Comparison of ENCODE assay signal across 1 cellular context in the genomic region with DNA sequence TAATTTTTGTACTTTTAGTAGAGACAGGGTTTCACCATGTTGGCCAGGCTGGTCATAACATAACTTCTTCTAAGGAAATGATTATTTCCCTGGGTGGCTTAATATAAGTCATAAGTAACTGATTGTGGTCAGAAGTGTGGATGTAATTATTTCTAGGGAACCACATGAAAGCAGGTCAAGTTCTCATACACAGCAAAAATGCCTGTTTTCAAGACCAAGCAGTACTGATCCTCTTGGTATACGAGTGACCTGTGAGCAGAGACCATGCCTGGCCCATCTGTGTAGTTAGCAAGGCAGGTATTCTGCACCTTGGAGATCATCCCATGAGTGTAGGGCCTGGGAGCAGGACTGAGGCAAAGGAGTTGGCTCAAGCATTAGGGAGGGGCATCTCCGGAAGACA.
TF ChIP-seq lines count a peak whose summit lies in the region.

No MANE protein-coding gene starts in this region.

TF ChIP-seq in GM12878, 131 proteins besides CTCF, POLR2A, EP300 and RAD21:
- TF ChIP-seq NFIC (IDR thresholded peaks at IDR 0.05; ENCODE audit: low read depth, low read length) (peak; percentile 82), ZNF274 (IDR thresholded peaks at IDR 0.05; ENCODE audit: insufficient read depth, insufficient read length) (no peak), NR2F1 (conservative IDR thresholded peaks at IDR 0.05) (peak; percentile 85), IKZF1 (conservative IDR thresholded peaks at IDR 0.05) (0 out of 2 replicates have a peak, but pooled peaks have one; percentile 33), EED (IDR thresholded peaks at IDR 0.05; ENCODE audit: low read depth) (peak; percentile 39; the same call in 1 of the 2 replicates), FOXM1 (IDR thresholded peaks at IDR 0.05; ENCODE audit: low read depth, low read length) (peak; percentile 69; the same call in 1 of the 2 replicates), RUNX3 (IDR thresholded peaks at IDR 0.05; ENCODE audit: low read length) (peak; percentile 98), MTA2 (IDR thresholded peaks at IDR 0.05; ENCODE audit: low read depth) (peak; percentile 84), BMI1 (IDR thresholded peaks at IDR 0.05; ENCODE audit: borderline replicate concordance) (0 out of 2 replicates have a peak, but pooled peaks have one; percentile 24), CHD4 (IDR thresholded peaks at IDR 0.05) (no peak), MTA3 (IDR thresholded peaks at IDR 0.05; ENCODE audit: borderline replicate concordance, low read length) (peak; percentile 32; the same call in 1 of the 2 replicates), TCF7 (IDR thresholded peaks at IDR 0.05; ENCODE audit: borderline replicate concordance) (peak; percentile 99), TBL1XR1 (IDR thresholded peaks at IDR 0.05; ENCODE audit: low read depth, low read length) (0 out of 2 replicates have a peak, but pooled peaks have one; percentile 66), CREM (IDR thresholded peaks at IDR 0.05; ENCODE audit: low read depth) (peak; percentile 29; the same call in 1 of the 2 replicates), CBFB (IDR thresholded peaks at IDR 0.05; ENCODE audit: low read depth) (peak; percentile 85), CBX3 (IDR thresholded peaks at IDR 0.05; ENCODE audit: borderline replicate concordance, low read depth) (no peak), STAT1 (conservative IDR thresholded peaks at IDR 0.05) (no peak), BCL11A (IDR thresholded peaks at IDR 0.05; ENCODE audit: low read depth, low read length) (peak; percentile 84), JUNB (IDR thresholded peaks at IDR 0.05) (peak; percentile 86), ZBED1 (IDR thresholded peaks at IDR 0.05; ENCODE audit: borderline replicate concordance) (peak; percentile 75; the same call in 1 of the 2 replicates), SIX5 (IDR thresholded peaks at IDR 0.05; ENCODE audit: low read depth, low read length, severe bottlenecking) (no peak), IRF4 (IDR thresholded peaks at IDR 0.05; ENCODE audit: low read depth, low read length) (peak; percentile 67; the same call in 1 of the 2 replicates), PAX5 (IDR thresholded peaks at IDR 0.05; ENCODE audit: borderline replicate concordance, low read depth, low read length) (0 out of 2 replicates have a peak, but pooled peaks have one; percentile 41), NBN (IDR thresholded peaks at IDR 0.05) (no peak), IKZF2 (IDR thresholded peaks at IDR 0.05) (peak; percentile 28 to 54; a peak in 2 of 4 replicates), MEF2B (IDR thresholded peaks at IDR 0.05; ENCODE audit: partially characterized antibody, poor library complexity, severe bottlenecking) (peak; percentile 44), DPF2 (IDR thresholded peaks at IDR 0.05) (0 out of 2 replicates have a peak, but pooled peaks have one; percentile 51), ZNF622 (IDR thresholded peaks at IDR 0.05) (no peak), BHLHE40 (IDR thresholded peaks at IDR 0.05; ENCODE audit: borderline replicate concordance in 1 of 2, low read depth in 2 of 2, low read length in 1 of 2) (peak; percentile 29 to 57; a peak in 1 of 4 replicates), SREBF1 (IDR thresholded peaks at IDR 0.05; ENCODE audit: low read length) (no peak), ETV6 (conservative IDR thresholded peaks at IDR 0.05 in 1 of 2, IDR thresholded peaks at IDR 0.05 in 1 of 2; ENCODE audit: borderline replicate concordance in 1 of 2, low read depth in 1 of 2) (peak in 1 of 2 experiments; percentile 56; a peak in 1 of 4 replicates), ZNF24 (IDR thresholded peaks at IDR 0.05) (no peak), HCFC1 (IDR thresholded peaks at IDR 0.05; ENCODE audit: low read length) (no peak)
- TF ChIP-seq, protein P1, sequence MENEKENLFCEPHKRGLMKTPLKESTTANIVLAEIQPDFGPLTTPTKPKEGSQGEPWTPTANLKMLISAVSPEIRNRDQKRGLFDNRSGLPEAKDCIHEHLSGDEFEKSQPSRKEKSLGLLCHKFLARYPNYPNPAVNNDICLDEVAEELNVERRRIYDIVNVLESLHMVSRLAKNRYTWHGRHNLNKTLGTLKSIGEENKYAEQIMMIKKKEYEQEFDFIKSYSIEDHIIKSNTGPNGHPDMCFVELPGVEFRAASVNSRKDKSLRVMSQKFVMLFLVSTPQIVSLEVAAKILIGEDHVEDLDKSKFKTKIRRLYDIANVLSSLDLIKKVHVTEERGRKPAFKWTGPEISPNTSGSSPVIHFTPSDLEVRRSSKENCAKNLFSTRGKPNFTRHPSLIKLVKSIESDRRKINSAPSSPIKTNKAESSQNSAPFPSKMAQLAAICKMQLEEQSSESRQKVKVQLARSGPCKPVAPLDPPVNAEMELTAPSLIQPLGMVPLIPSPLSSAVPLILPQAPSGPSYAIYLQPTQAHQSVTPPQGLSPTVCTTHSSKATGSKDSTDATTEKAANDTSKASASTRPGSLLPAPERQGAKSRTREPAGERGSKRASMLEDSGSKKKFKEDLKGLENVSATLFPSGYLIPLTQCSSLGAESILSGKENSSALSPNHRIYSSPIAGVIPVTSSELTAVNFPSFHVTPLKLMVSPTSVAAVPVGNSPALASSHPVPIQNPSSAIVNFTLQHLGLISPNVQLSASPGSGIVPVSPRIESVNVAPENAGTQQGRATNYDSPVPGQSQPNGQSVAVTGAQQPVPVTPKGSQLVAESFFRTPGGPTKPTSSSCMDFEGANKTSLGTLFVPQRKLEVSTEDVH (IDR thresholded peaks at IDR 0.05; ENCODE audit: low read depth, partially characterized antibody) = no peak
- TF ChIP-seq, protein P2, sequence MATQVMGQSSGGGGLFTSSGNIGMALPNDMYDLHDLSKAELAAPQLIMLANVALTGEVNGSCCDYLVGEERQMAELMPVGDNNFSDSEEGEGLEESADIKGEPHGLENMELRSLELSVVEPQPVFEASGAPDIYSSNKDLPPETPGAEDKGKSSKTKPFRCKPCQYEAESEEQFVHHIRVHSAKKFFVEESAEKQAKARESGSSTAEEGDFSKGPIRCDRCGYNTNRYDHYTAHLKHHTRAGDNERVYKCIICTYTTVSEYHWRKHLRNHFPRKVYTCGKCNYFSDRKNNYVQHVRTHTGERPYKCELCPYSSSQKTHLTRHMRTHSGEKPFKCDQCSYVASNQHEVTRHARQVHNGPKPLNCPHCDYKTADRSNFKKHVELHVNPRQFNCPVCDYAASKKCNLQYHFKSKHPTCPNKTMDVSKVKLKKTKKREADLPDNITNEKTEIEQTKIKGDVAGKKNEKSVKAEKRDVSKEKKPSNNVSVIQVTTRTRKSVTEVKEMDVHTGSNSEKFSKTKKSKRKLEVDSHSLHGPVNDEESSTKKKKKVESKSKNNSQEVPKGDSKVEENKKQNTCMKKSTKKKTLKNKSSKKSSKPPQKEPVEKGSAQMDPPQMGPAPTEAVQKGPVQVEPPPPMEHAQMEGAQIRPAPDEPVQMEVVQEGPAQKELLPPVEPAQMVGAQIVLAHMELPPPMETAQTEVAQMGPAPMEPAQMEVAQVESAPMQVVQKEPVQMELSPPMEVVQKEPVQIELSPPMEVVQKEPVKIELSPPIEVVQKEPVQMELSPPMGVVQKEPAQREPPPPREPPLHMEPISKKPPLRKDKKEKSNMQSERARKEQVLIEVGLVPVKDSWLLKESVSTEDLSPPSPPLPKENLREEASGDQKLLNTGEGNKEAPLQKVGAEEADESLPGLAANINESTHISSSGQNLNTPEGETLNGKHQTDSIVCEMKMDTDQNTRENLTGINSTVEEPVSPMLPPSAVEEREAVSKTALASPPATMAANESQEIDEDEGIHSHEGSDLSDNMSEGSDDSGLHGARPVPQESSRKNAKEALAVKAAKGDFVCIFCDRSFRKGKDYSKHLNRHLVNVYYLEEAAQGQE (IDR thresholded peaks at IDR 0.05; ENCODE audit: low read depth, low read length) = no peak
- TF ChIP-seq, protein P3, sequence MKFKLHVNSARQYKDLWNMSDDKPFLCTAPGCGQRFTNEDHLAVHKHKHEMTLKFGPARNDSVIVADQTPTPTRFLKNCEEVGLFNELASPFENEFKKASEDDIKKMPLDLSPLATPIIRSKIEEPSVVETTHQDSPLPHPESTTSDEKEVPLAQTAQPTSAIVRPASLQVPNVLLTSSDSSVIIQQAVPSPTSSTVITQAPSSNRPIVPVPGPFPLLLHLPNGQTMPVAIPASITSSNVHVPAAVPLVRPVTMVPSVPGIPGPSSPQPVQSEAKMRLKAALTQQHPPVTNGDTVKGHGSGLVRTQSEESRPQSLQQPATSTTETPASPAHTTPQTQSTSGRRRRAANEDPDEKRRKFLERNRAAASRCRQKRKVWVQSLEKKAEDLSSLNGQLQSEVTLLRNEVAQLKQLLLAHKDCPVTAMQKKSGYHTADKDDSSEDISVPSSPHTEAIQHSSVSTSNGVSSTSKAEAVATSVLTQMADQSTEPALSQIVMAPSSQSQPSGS (IDR thresholded peaks at IDR 0.05; ENCODE audit: low read length) = peak; percentile 72
- TF ChIP-seq, protein P4, sequence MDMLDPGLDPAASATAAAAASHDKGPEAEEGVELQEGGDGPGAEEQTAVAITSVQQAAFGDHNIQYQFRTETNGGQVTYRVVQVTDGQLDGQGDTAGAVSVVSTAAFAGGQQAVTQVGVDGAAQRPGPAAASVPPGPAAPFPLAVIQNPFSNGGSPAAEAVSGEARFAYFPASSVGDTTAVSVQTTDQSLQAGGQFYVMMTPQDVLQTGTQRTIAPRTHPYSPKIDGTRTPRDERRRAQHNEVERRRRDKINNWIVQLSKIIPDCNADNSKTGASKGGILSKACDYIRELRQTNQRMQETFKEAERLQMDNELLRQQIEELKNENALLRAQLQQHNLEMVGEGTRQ (IDR thresholded peaks at IDR 0.05; ENCODE audit: borderline replicate concordance, low read depth, low read length) = no peak
- TF ChIP-seq, protein P5, sequence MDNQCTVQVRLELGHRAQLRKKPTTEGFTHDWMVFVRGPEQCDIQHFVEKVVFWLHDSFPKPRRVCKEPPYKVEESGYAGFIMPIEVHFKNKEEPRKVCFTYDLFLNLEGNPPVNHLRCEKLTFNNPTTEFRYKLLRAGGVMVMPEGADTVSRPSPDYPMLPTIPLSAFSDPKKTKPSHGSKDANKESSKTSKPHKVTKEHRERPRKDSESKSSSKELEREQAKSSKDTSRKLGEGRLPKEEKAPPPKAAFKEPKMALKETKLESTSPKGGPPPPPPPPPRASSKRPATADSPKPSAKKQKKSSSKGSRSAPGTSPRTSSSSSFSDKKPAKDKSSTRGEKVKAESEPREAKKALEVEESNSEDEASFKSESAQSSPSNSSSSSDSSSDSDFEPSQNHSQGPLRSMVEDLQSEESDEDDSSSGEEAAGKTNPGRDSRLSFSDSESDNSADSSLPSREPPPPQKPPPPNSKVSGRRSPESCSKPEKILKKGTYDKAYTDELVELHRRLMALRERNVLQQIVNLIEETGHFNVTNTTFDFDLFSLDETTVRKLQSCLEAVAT (IDR thresholded peaks at IDR 0.05) = 0 out of 2 replicates have a peak, but pooled peaks have one; percentile 20
- TF ChIP-seq, protein P6, sequence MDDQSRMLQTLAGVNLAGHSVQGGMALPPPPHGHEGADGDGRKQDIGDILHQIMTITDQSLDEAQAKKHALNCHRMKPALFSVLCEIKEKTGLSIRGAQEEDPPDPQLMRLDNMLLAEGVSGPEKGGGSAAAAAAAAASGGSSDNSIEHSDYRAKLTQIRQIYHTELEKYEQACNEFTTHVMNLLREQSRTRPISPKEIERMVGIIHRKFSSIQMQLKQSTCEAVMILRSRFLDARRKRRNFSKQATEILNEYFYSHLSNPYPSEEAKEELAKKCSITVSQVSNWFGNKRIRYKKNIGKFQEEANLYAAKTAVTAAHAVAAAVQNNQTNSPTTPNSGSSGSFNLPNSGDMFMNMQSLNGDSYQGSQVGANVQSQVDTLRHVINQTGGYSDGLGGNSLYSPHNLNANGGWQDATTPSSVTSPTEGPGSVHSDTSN (IDR thresholded peaks at IDR 0.05; ENCODE audit: insufficient replicate concordance, low read depth, low read length) = no peak
TF ChIP-seq in GM12878: peak in this region for 25.
